Comparison of ENCODE assay signal across 29 cellular contexts in genomic region chr7:12890586-12890985, GRCh38.
"Had no signal": no experiment of that assay in that cellular context is flagged by ENCODE, and none has a peak within 500 bp of the region (broad histone marks: within the 10 kb centered on the region; RNA-seq: fewer than 3 reads in every experiment).

No MANE protein-coding gene starts in this region.

- DNase-seq: activated CD4-positive, alpha-beta T cell treated with anti-CD3 and anti-CD28 coated beads for 36 hours; activated CD4-positive, alpha-beta T cell treated with anti-CD3 and anti-CD28 coated beads, Interleukin-2, amount 10 ng/mL, durations not matched to agents 7 days and 5 days; activated CD4-positive, alpha-beta T cell treated with anti-CD3 and anti-CD28 coated beads, Interleukin-2, amount 50 U/mL, for 48 hours; activated CD8-positive, alpha-beta T cell treated with anti-CD3 and anti-CD28 coated beads, Interleukin-2, amount 10 ng/mL, durations not matched to agents 7 days and 5 days; activated gamma-delta T cell treated with Interleukin-2 at 50 U/mL for 16 hours; activated naive CD4-positive, alpha-beta T cell treated with anti-CD3 and anti-CD28 coated beads for 36 hours; activated T-cell treated with anti-CD3 and anti-CD28 coated beads, Interleukin-2, amount 50 U/mL, for 4 hours; anterior cingulate cortex; caudate nucleus; cerebellar nuclear complex; MM.1S; NCI-H1092 treated with DMSO at 0.1 percent for 48 hours; NCI-H1417; NCI-H146; NCI-H187; NCI-H2029 treated with DMSO at 0.1 percent for 48 hours; NCI-H2107; NCI-H2171; NCI-H510A; NCI-H526; NCI-H748 treated with DMSO at 0.1 percent for 48 hours; NK-92 treated with Interleukin-12 subunit alpha and Interleukin-12 subunit beta, amount 100 ng/mL, for 24 hours; PC-9 had no signal

- H2AFZ ChIP-seq: PC-9 had no signal

- ATAC-seq: activated CD4-positive, alpha-beta T cell treated with anti-CD3 and anti-CD28 coated beads for 36 hours; activated CD4-positive, CD25-positive, alpha-beta regulatory T cell treated with anti-CD3 and anti-CD28 coated beads, Interleukin-2, amount 50 U/mL, for 24 hours; activated CD8-positive, alpha-beta T cell treated with anti-CD3 and anti-CD28 coated beads, Interleukin-2, amount 10 ng/mL, durations not matched to agents 7 days and 5 days; activated naive CD4-positive, alpha-beta T cell treated with anti-CD3 and anti-CD28 coated beads, Interleukin-2, amount 50 U/mL, for 72 hours; activated T-cell treated with anti-CD3 and anti-CD28 coated beads, Interleukin-2, amount 50 U/mL, for 4 hours; Right ventricle myocardium inferior; WTC11 had no signal

- H3K9ac ChIP-seq: KMS-11 had no signal

- H3K4me2 ChIP-seq: KMS-11, PC-9 had no signal

- H3K27ac ChIP-seq: KMS-11, PC-9, RWPE1 had no signal

- H3K4me3 ChIP-seq: PC-9 had no signal
